1 cellular context compared by ENCODE assay signal in genomic region chr1:8477199-8477982, GRCh38.
TF ChIP-seq lines count a peak whose summit lies in the region.

No MANE protein-coding gene starts in this region.

TF ChIP-seq in GM12878, 131 proteins besides CTCF, POLR2A, EP300 and RAD21 (continued from another document):
- TF ChIP-seq ZBTB4 (CRISPR knock-in tag; IDR thresholded peaks at IDR 0.05) (no peak), TCF3 (IDR thresholded peaks at IDR 0.05; ENCODE audit: borderline replicate concordance, insufficient read depth, low read depth, low read length) (no peak), HSF1 (IDR thresholded peaks at IDR 0.05; ENCODE audit: low read depth, low read length) (no peak), MLLT1 (IDR thresholded peaks at IDR 0.05) (peak; percentile 68; the same call in 1 of the 2 replicates), TBL1XR1 (IDR thresholded peaks at IDR 0.05; ENCODE audit: low read depth, low read length) (peak; percentile 54; the same call in 1 of the 2 replicates), ZNF592 (IDR thresholded peaks at IDR 0.05) (no peak), PAX8 (IDR thresholded peaks at IDR 0.05) (no peak), E2F4 (IDR thresholded peaks at IDR 0.05; ENCODE audit: low read depth, low read length) (no peak), ATF7 (IDR thresholded peaks at IDR 0.05; ENCODE audit: low read depth) (peak; percentile 92), BCL3 (IDR thresholded peaks at IDR 0.05; ENCODE audit: borderline replicate concordance, insufficient read depth, low read depth, low read length, poor library complexity, severe bottlenecking) (peak; percentile 42), POLR2AphosphoS2 (IDR thresholded peaks at IDR 0.05; ENCODE audit: low read depth, low read length) (no peak), TAF1 (IDR thresholded peaks at IDR 0.05; ENCODE audit: borderline replicate concordance, low read depth, low read length) (no peak), RUNX3 (IDR thresholded peaks at IDR 0.05; ENCODE audit: low read length) (peak; percentile 91), PKNOX1 (IDR thresholded peaks at IDR 0.05) (no peak), USF2 (IDR thresholded peaks at IDR 0.05; ENCODE audit: borderline replicate concordance, low read depth, low read length) (no peak), ESRRA (IDR thresholded peaks at IDR 0.05; ENCODE audit: low read length) (no peak), HDGF (IDR thresholded peaks at IDR 0.05) (no peak), MTA3 (IDR thresholded peaks at IDR 0.05; ENCODE audit: borderline replicate concordance, low read length) (no peak; the same call in 1 of the 2 replicates), SUZ12 (IDR thresholded peaks at IDR 0.05; ENCODE audit: unreplicated experiment) (no peak), GABPA (IDR thresholded peaks at IDR 0.05; ENCODE audit: low read depth) (no peak), ZNF217 (IDR thresholded peaks at IDR 0.05) (no peak), FOXK2 (IDR thresholded peaks at IDR 0.05) (no peak), NR2C2 (IDR thresholded peaks at IDR 0.05; ENCODE audit: borderline replicate concordance, control insufficient read depth, insufficient read length, low read depth) (no peak), CREB1 (IDR thresholded peaks at IDR 0.05; ENCODE audit: low read depth) (0 out of 2 replicates have a peak, but pooled peaks have one; percentile 63), JUND (IDR thresholded peaks at IDR 0.05; ENCODE audit: low read depth, low read length) (no peak), ATF3 (IDR thresholded peaks at IDR 0.05; ENCODE audit: borderline replicate concordance, extremely low read depth, low read depth, low read length) (no peak), SRF (IDR thresholded peaks at IDR 0.05; ENCODE audit: low read depth in 2 of 2, low read length in 2 of 2) (no peak)
- TF ChIP-seq, protein P1, sequence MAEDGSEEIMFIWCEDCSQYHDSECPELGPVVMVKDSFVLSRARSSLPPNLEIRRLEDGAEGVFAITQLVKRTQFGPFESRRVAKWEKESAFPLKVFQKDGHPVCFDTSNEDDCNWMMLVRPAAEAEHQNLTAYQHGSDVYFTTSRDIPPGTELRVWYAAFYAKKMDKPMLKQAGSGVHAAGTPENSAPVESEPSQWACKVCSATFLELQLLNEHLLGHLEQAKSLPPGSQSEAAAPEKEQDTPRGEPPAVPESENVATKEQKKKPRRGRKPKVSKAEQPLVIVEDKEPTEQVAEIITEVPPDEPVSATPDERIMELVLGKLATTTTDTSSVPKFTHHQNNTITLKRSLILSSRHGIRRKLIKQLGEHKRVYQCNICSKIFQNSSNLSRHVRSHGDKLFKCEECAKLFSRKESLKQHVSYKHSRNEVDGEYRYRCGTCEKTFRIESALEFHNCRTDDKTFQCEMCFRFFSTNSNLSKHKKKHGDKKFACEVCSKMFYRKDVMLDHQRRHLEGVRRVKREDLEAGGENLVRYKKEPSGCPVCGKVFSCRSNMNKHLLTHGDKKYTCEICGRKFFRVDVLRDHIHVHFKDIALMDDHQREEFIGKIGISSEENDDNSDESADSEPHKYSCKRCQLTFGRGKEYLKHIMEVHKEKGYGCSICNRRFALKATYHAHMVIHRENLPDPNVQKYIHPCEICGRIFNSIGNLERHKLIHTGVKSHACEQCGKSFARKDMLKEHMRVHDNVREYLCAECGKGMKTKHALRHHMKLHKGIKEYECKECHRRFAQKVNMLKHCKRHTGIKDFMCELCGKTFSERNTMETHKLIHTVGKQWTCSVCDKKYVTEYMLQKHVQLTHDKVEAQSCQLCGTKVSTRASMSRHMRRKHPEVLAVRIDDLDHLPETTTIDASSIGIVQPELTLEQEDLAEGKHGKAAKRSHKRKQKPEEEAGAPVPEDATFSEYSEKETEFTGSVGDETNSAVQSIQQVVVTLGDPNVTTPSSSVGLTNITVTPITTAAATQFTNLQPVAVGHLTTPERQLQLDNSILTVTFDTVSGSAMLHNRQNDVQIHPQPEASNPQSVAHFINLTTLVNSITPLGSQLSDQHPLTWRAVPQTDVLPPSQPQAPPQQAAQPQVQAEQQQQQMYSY (CRISPR knock-in tag; IDR thresholded peaks at IDR 0.05) = no peak
- TF ChIP-seq, protein P2, sequence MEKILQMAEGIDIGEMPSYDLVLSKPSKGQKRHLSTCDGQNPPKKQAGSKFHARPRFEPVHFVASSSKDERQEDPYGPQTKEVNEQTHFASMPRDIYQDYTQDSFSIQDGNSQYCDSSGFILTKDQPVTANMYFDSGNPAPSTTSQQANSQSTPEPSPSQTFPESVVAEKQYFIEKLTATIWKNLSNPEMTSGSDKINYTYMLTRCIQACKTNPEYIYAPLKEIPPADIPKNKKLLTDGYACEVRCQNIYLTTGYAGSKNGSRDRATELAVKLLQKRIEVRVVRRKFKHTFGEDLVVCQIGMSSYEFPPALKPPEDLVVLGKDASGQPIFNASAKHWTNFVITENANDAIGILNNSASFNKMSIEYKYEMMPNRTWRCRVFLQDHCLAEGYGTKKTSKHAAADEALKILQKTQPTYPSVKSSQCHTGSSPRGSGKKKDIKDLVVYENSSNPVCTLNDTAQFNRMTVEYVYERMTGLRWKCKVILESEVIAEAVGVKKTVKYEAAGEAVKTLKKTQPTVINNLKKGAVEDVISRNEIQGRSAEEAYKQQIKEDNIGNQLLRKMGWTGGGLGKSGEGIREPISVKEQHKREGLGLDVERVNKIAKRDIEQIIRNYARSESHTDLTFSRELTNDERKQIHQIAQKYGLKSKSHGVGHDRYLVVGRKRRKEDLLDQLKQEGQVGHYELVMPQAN (conservative IDR thresholded peaks at IDR 0.05) = no peak
- TF ChIP-seq, protein P3, sequence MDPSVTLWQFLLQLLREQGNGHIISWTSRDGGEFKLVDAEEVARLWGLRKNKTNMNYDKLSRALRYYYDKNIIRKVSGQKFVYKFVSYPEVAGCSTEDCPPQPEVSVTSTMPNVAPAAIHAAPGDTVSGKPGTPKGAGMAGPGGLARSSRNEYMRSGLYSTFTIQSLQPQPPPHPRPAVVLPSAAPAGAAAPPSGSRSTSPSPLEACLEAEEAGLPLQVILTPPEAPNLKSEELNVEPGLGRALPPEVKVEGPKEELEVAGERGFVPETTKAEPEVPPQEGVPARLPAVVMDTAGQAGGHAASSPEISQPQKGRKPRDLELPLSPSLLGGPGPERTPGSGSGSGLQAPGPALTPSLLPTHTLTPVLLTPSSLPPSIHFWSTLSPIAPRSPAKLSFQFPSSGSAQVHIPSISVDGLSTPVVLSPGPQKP (IDR thresholded peaks at IDR 0.05; ENCODE audit: low read depth, low read length) = no peak
TF ChIP-seq in GM12878: peak in this region for 29.
